In genomic region chr11:10534331-10534730, GRCh38 we compare ENCODE assay signal across 21 cellular contexts. TPM values are rescaled to one million over a fixed set of nuclear protein-coding genes. Genes with fewer than 3 reads are reported as not detected.
"Had no signal": no experiment of that assay in that cellular context is flagged by ENCODE, and none has a peak within 500 bp of the region (broad histone marks: within the 10 kb centered on the region; RNA-seq: fewer than 3 reads in every experiment).

No MANE protein-coding gene starts in this region.

- H3K27me3 ChIP-seq: esophagus squamous epithelium, gastroesophageal sphincter, hepatocyte, testis, tibial nerve, upper lobe of right lung had no signal

- DNase-seq: cortex of kidney; effector memory CD4-positive, alpha-beta T cell; esophagus squamous epithelium; foreskin fibroblast; glutamatergic neuron; kidney; mesendoderm; naive thymus-derived CD4-positive, alpha-beta T cell; nephron progenitor cell; posterior cingulate gyrus; stimulated activated CD4-positive, alpha-beta T cell treated with anti-CD3 and anti-CD28 coated beads, Interleukin-2, amount 100 ng/mL, for 24 hours; stimulated activated CD4-positive, alpha-beta T cell treated with anti-CD3 and anti-CD28 coated beads, Interleukin-4, amount 100 ng/mL, for 4 hours; stimulated activated naive B cell treated with anti-CD40 and anti-IgM and Interleukin-4, amounts not matched to agents 10 μg/mL and 1 μg/mL and 100 μg/mL, for 72 hours; stimulated activated naive CD8-positive, alpha-beta T cell treated with anti-CD3 and anti-CD28 coated beads, Interleukin-15, amount 100 ng/mL, for 72 hours; testis; upper lobe of right lung had no signal

- H3K4me3 ChIP-seq: esophagus squamous epithelium, gastroesophageal sphincter, hepatocyte, testis, tibial nerve, upper lobe of right lung had no signal

- H3K4me1 ChIP-seq: testis had no signal

- H3K4me2 ChIP-seq: hepatocyte had no signal

- H3K9me3 ChIP-seq: esophagus squamous epithelium, gastroesophageal sphincter, testis, tibial nerve, upper lobe of right lung had no signal

- H3K27ac ChIP-seq: esophagus squamous epithelium, gastroesophageal sphincter, hepatocyte, testis, tibial nerve, upper lobe of right lung had no signal

- H2AFZ ChIP-seq: hepatocyte had no signal

- ATAC-seq: gastroesophageal sphincter; naive thymus-derived CD4-positive, alpha-beta T cell; sciatic nerve; stimulated activated naive B cell treated with anti-CD40 and anti-IgM and Interleukin-4, amounts not matched to agents 10 μg/mL and 1 μg/mL and 100 μg/mL, for 72 hours; stimulated activated naive CD8-positive, alpha-beta T cell treated with anti-CD3 and anti-CD28 coated beads, Interleukin-15, amount 100 ng/mL, for 72 hours; upper lobe of right lung had no signal

RNA-seq across cellular contexts. Expression of gene LYVE1, which starts 34.1 kb away (rescaled TPM):
- total RNA-seq: naive thymus-derived CD4-positive, alpha-beta T cell; osteoblast had no signal
- polyA plus RNA-seq: naive thymus-derived CD4-positive, alpha-beta T cell had no signal
